ENCODE assay signal across 25 cellular contexts in genomic region chr5:80919678-80920196, GRCh38.
"Had no signal": no experiment of that assay in that cellular context is flagged by ENCODE, and none has a peak within 500 bp of the region (broad histone marks: within the 10 kb centered on the region; RNA-seq: fewer than 3 reads in every experiment).

No MANE protein-coding gene starts in this region.

- FAIRE-seq: TTC549 had no signal

- H3K27ac Mint-ChIP-seq: activated CD4-positive, alpha-beta memory T cell treated with anti-CD3 and anti-CD28 coated beads, Interleukin-2, amount 10 ng/mL, durations not matched to agents 7 days and 5 days; activated CD4-positive, alpha-beta T cell treated with anti-CD3 and anti-CD28 coated beads for 36 hours; activated naive CD8-positive, alpha-beta T cell treated with anti-CD3 and anti-CD28 coated beads, Interleukin-2, amount 10 ng/mL, durations not matched to agents 7 days and 5 days; activated T-helper 2 cell treated with anti-CD3 and anti-CD28 coated beads, Interferon-gamma antibody, Interleukin-2, Interleukin-4, amounts not matched to agents 10 μg/mL and 5 μg/mL and 100 μg/mL, durations not matched to agents 14 hours and 24 hours and 36 hours; immature natural killer cell; memory B cell; naive B cell; progenitor cell of endocrine pancreas; T-helper 2 cell treated with Interferon-gamma antibody and Interleukin-4, amounts not matched to agents 5 μg/mL and 100 μg/mL, for 36 hours had no signal

- H3K4me3 ChIP-seq: coronary artery, heart right ventricle, mucosa of descending colon, tibial artery, uterus had no signal

- H3K27me3 ChIP-seq: heart right ventricle, tibial artery, uterus had no signal

- H3K27ac ChIP-seq: coronary artery, heart right ventricle, tibial artery, uterus had no signal

- H3K27me3 Mint-ChIP-seq: activated CD4-positive, alpha-beta memory T cell treated with anti-CD3 and anti-CD28 coated beads, Interleukin-2, amount 10 ng/mL, durations not matched to agents 7 days and 5 days; activated CD4-positive, alpha-beta T cell treated with anti-CD3 and anti-CD28 coated beads for 36 hours; activated naive CD8-positive, alpha-beta T cell treated with anti-CD3 and anti-CD28 coated beads, Interleukin-2, amount 10 ng/mL, durations not matched to agents 7 days and 5 days; brain; progenitor cell of endocrine pancreas had no signal

- H3K9me3 Mint-ChIP-seq: activated CD4-positive, alpha-beta memory T cell treated with anti-CD3 and anti-CD28 coated beads, Interleukin-2, amount 10 ng/mL, durations not matched to agents 7 days and 5 days; activated naive CD8-positive, alpha-beta T cell treated with anti-CD3 and anti-CD28 coated beads, Interleukin-2, amount 10 ng/mL, durations not matched to agents 7 days and 5 days; activated T-helper 2 cell treated with anti-CD3 and anti-CD28 coated beads, Interferon-gamma antibody, Interleukin-2, Interleukin-4, amounts not matched to agents 10 μg/mL and 5 μg/mL and 100 μg/mL, durations not matched to agents 14 hours and 24 hours and 36 hours; immature natural killer cell; neural crest cell; T-helper 2 cell treated with Interferon-gamma antibody and Interleukin-4, amounts not matched to agents 5 μg/mL and 100 μg/mL, for 36 hours had no signal

- ATAC-seq: activated CD4-positive, alpha-beta T cell treated with anti-CD3 and anti-CD28 coated beads for 36 hours; heart right ventricle; left ventricle myocardium superior; mucosa of descending colon; stimulated activated naive CD8-positive, alpha-beta T cell treated with anti-CD3 and anti-CD28 coated beads, Interleukin-15, Interleukin-2, amounts not matched to agents 100 U/mL and 50 U/mL, for 24 hours had no signal

- H3K4me3 Mint-ChIP-seq: activated CD4-positive, alpha-beta memory T cell treated with anti-CD3 and anti-CD28 coated beads, Interleukin-2, amount 10 ng/mL, durations not matched to agents 7 days and 5 days; activated CD4-positive, alpha-beta T cell treated with anti-CD3 and anti-CD28 coated beads for 36 hours; activated naive CD8-positive, alpha-beta T cell treated with anti-CD3 and anti-CD28 coated beads, Interleukin-2, amount 10 ng/mL, durations not matched to agents 7 days and 5 days; brain; immature natural killer cell; memory B cell; neural crest cell; T-helper 2 cell treated with Interferon-gamma antibody and Interleukin-4, amounts not matched to agents 5 μg/mL and 100 μg/mL, for 36 hours had no signal

- H3K9me3 ChIP-seq: heart right ventricle, mucosa of descending colon, tibial artery, uterus had no signal

- H3K4me1 ChIP-seq: tibial artery, uterus had no signal

- H3K36me3 Mint-ChIP-seq: brain had no signal

- DNase-seq: activated CD4-positive, alpha-beta memory T cell treated with anti-CD3 and anti-CD28 coated beads, Interleukin-2, amount 10 ng/mL, durations not matched to agents 7 days and 5 days; activated CD4-positive, alpha-beta T cell treated with anti-CD3 and anti-CD28 coated beads for 36 hours; activated naive CD4-positive, alpha-beta T cell treated with Interleukin-2 at 50 U/mL for 16 hours; activated naive CD8-positive, alpha-beta T cell treated with anti-CD3 and anti-CD28 coated beads, Interleukin-2, amount 10 ng/mL, durations not matched to agents 7 days and 5 days; activated T-cell treated with anti-CD3 and anti-CD28 coated beads, Interleukin-2, amount 50 U/mL, for 1 hour; caudate nucleus; heart right ventricle; immature natural killer cell; left ventricle myocardium superior; mucosa of descending colon; naive B cell; stimulated activated CD4-positive, alpha-beta T cell treated with anti-CD3 and anti-CD28 coated beads, Interleukin-12 subunit alpha, Interleukin-12 subunit beta, amount 100 ng/mL, for 4 hours; stimulated activated CD4-positive, alpha-beta T cell treated with anti-CD3 and anti-CD28 coated beads, Interleukin-1b, Interleukin-23, amount 100 ng/mL, for 48 hours; stimulated activated naive CD8-positive, alpha-beta T cell treated with anti-CD3 and anti-CD28 coated beads, Interleukin-15, Interleukin-2, amounts not matched to agents 100 U/mL and 50 U/mL, for 24 hours; substantia nigra; tibial artery; uterus had no signal

- H3K36me3 ChIP-seq: heart right ventricle, tibial artery, uterus had no signal

- H3K4me1 Mint-ChIP-seq: immature natural killer cell, memory B cell, naive B cell had no signal
